Comparison of ENCODE assay signal across 19 cellular contexts in genomic region chr15:78284758-78285157, GRCh38. TPM values are rescaled to one million over a fixed set of nuclear protein-coding genes. Genes with fewer than 3 reads are reported as not detected.
A peak's percentile ranks its signal among the peaks of the same experiment; 100 is the strongest.
DNase-seq lines count a peak whose midpoint lies in the region; ATAC-seq and TF ChIP-seq lines count a peak whose summit lies in the region.
"Had no signal": no experiment of that assay in that cellular context is flagged by ENCODE, and none has a peak within 500 bp of the region (broad histone marks: within the 10 kb centered on the region; RNA-seq: fewer than 3 reads in every experiment).

No MANE protein-coding gene starts in this region.

- peaks cover 44% of the 10 kb centered on the region for H3K36me3 ChIP-seq in CD8-positive, alpha-beta T cell (ENCODE audit: insufficient read depth, low read length)
- H3K36me3 ChIP-seq in GM23338 (ENCODE audit: insufficient read depth) (peaks cover 10% of the 10 kb centered on the region), neural cell (ENCODE audit: insufficient read depth, low read length) (no peaks in the 10 kb centered on the region), colonic mucosa (peaks cover 19% of the 10 kb centered on the region)

- no peak for TF ChIP-seq EP300 in neural cell (conservative IDR thresholded peaks at IDR 0.05; ENCODE audit: poor library complexity, severe bottlenecking)

- no peak overlapping the region for H3K4me3 ChIP-seq in CD8-positive, alpha-beta T cell (ENCODE audit: low read depth, low read length)
- H3K4me3 ChIP-seq in GM23338: no peak overlapping the region
- no peak overlapping the region for H3K4me3 ChIP-seq in astrocyte of the spinal cord (ENCODE audit: low read depth, low read length)
- H3K4me3 ChIP-seq in neural cell (ENCODE audit: low read length): no peak overlapping the region
- no peak overlapping the region for H3K4me3 ChIP-seq in colonic mucosa
- H3K4me3 ChIP-seq: adrenal gland, heart right ventricle, testis had no signal

- no peaks in the 10 kb centered on the region for H3K79me2 ChIP-seq in GM23338 (replicated peaks; ENCODE audit: insufficient read depth)
- no peaks in the 10 kb centered on the region for H3K79me2 ChIP-seq in neural cell (replicated peaks; ENCODE audit: insufficient read depth, low read length)

- H3K27ac Mint-ChIP-seq in CD8-positive, alpha-beta T cell: peak overlapping the region; percentile 41
- H3K27ac Mint-ChIP-seq in GM23338: 0 out of 2 replicates have a peak overlapping the region, but pooled peaks have one; percentile 34
- H3K27ac Mint-ChIP-seq in CD4-positive, alpha-beta T cell: no peak overlapping the region
- H3K27ac Mint-ChIP-seq: activated CD4-positive, alpha-beta memory T cell treated with anti-CD3 and anti-CD28 coated beads for 36 hours; activated T-helper 1 cell treated with anti-CD3 and anti-CD28 coated beads, Interleukin-12 subunit alpha, Interleukin-12 subunit beta, Interleukin-2, Interleukin-4 antibody, amounts not matched to agents 30 ng/mL and 10 ng/mL and 1 ng/mL, durations not matched to agents 14 hours and 24 hours and 36 hours had no signal

- no peak for TF ChIP-seq CTCF in CD8-positive, alpha-beta T cell (IDR thresholded peaks at IDR 0.05)
- peak; percentile 32 to 51 for TF ChIP-seq CTCF in GM23338 (conservative IDR thresholded peaks at IDR 0.05; ENCODE audit: low read depth in 2 of 2)
- peak; percentile 24 for TF ChIP-seq CTCF in astrocyte of the spinal cord (IDR thresholded peaks at IDR 0.05; ENCODE audit: low read depth, low read length)
- peak; percentile 23 for TF ChIP-seq CTCF in neural cell (IDR thresholded peaks at IDR 0.05; ENCODE audit: poor library complexity, severe bottlenecking)
- TF ChIP-seq CTCF in colonic mucosa (IDR thresholded peaks at IDR 0.05): no peak
- TF ChIP-seq CTCF in CD4-positive, alpha-beta T cell (IDR thresholded peaks at IDR 0.05): no peak

- in situ Hi-C loops in astrocyte of the spinal cord (cut with HindIII; ENCODE audit: low sequenced_read_pairs): no loop called here

- no peaks in the 10 kb centered on the region for H3K4me1 ChIP-seq in CD8-positive, alpha-beta T cell (ENCODE audit: insufficient read depth, low read length)
- H3K4me1 ChIP-seq in GM23338 (ENCODE audit: insufficient read depth) (no peaks in the 10 kb centered on the region), colonic mucosa (no peaks in the 10 kb centered on the region)
- H3K4me1 ChIP-seq: adrenal gland, heart right ventricle, testis had no signal

- H3K27me3 Mint-ChIP-seq in CD8-positive, alpha-beta T cell (ENCODE audit: low read depth): no peaks in the 10 kb centered on the region
- H3K27me3 Mint-ChIP-seq in GM23338 (ENCODE audit: insufficient read depth, low read depth, poor library complexity): peaks cover 2% of the 10 kb centered on the region
- no peaks in the 10 kb centered on the region for H3K27me3 Mint-ChIP-seq in CD4-positive, alpha-beta T cell
- H3K27me3 Mint-ChIP-seq: activated CD4-positive, alpha-beta memory T cell treated with anti-CD3 and anti-CD28 coated beads for 36 hours had no signal

- CTCF ChIA-PET in CD8-positive, alpha-beta T cell (lab: Charles Lee): no interaction called here
- CTCF ChIA-PET in CD4-positive, alpha-beta T cell (lab: Charles Lee): interaction anchor here (1.5 kb wide), 1 partner anchor 10 kb away, joined by 3 read pairs; no protein-coding TSS in a partner anchor

- no peaks in the 10 kb centered on the region for H3K9me3 ChIP-seq in CD8-positive, alpha-beta T cell (ENCODE audit: low read length)
- H3K9me3 ChIP-seq in neural cell (ENCODE audit: low read length): no peaks in the 10 kb centered on the region
- H3K9me3 ChIP-seq in colonic mucosa: no peaks in the 10 kb centered on the region
- H3K9me3 ChIP-seq in CD4-positive, alpha-beta T cell (ENCODE audit: control insufficient read depth, low read length): no peaks in the 10 kb centered on the region
- H3K9me3 ChIP-seq: adrenal gland, heart right ventricle, testis had no signal

- no peak overlapping the region for H2AFZ ChIP-seq in GM23338
- H2AFZ ChIP-seq in neural cell (ENCODE audit: low read depth, low read length): no peak overlapping the region

- H3K4me1 Mint-ChIP-seq in CD8-positive, alpha-beta T cell (ENCODE audit: low read depth): no peaks in the 10 kb centered on the region
- H3K4me1 Mint-ChIP-seq in GM23338: no peaks in the 10 kb centered on the region
- no peaks in the 10 kb centered on the region for H3K4me1 Mint-ChIP-seq in CD4-positive, alpha-beta T cell (ENCODE audit: low read depth)

- H3K9me3 Mint-ChIP-seq in CD8-positive, alpha-beta T cell: no peaks in the 10 kb centered on the region
- no peaks in the 10 kb centered on the region for H3K9me3 Mint-ChIP-seq in GM23338
- no peaks in the 10 kb centered on the region for H3K9me3 Mint-ChIP-seq in CD4-positive, alpha-beta T cell
- H3K9me3 Mint-ChIP-seq: activated CD4-positive, alpha-beta memory T cell treated with anti-CD3 and anti-CD28 coated beads for 36 hours; activated T-helper 1 cell treated with anti-CD3 and anti-CD28 coated beads, Interleukin-12 subunit alpha, Interleukin-12 subunit beta, Interleukin-2, Interleukin-4 antibody, amounts not matched to agents 30 ng/mL and 10 ng/mL and 1 ng/mL, durations not matched to agents 14 hours and 24 hours and 36 hours had no signal

- H3F3A ChIP-seq in GM23338 (replicated peaks; ENCODE audit: low read depth) (no peaks in the 10 kb centered on the region), neural cell (ENCODE audit: insufficient read depth, low read length, poor library complexity, severe bottlenecking) (no peaks in the 10 kb centered on the region)

- H3K27me3 ChIP-seq in CD8-positive, alpha-beta T cell (ENCODE audit: insufficient read depth, low read length): no peaks in the 10 kb centered on the region
- no peaks in the 10 kb centered on the region for H3K27me3 ChIP-seq in GM23338 (ENCODE audit: insufficient read depth)
- H3K27me3 ChIP-seq in neural cell (ENCODE audit: insufficient read depth, low read depth, low read length): no peaks in the 10 kb centered on the region
- no peaks in the 10 kb centered on the region for H3K27me3 ChIP-seq in colonic mucosa
- no peaks in the 10 kb centered on the region for H3K27me3 ChIP-seq in CD4-positive, alpha-beta T cell (ENCODE audit: control insufficient read depth, insufficient read depth, low read length)
- H3K27me3 ChIP-seq: adrenal gland, heart right ventricle, testis had no signal

- TF ChIP-seq RAD21 in neural cell (conservative IDR thresholded peaks at IDR 0.05): peak; percentile 37

- H3K4me2 ChIP-seq in GM23338: no peak overlapping the region
- no peak overlapping the region for H3K4me2 ChIP-seq in neural cell (ENCODE audit: low read length)

- intact Hi-C loops in CD8-positive, alpha-beta T cell (cut with DNase I, micrococcal nuclease): no loop called here
- intact Hi-C loops in colonic mucosa (cut with DNase I): no loop called here
- intact Hi-C loops in CD4-positive, alpha-beta T cell (cut with DNase I, micrococcal nuclease): no loop called here

- no peaks in the 10 kb centered on the region for H3K9me2 ChIP-seq in GM23338 (ENCODE audit: insufficient read depth)
- no peaks in the 10 kb centered on the region for H3K9me2 ChIP-seq in neural cell (ENCODE audit: insufficient read depth, low read length)

- POLR2A ChIA-PET in CD8-positive, alpha-beta T cell (lab: Charles Lee): interaction anchor here (1.1 kb wide), 1 partner anchor 10 kb away, joined by 5 read pairs; no protein-coding TSS in a partner anchor
- POLR2A ChIA-PET in CD4-positive, alpha-beta T cell (lab: Charles Lee): interaction anchor here (2.0 kb wide), 1 partner anchor 14 kb away, joined by 5 read pairs; the partner anchor contains the start of gene SKIC8

- peaks cover 94% of the 10 kb centered on the region for H3K36me3 Mint-ChIP-seq in CD8-positive, alpha-beta T cell
- H3K36me3 Mint-ChIP-seq in GM23338 (ENCODE audit: low read depth): peaks cover 5% of the 10 kb centered on the region; the same call in 1 of the 3 replicates
- peaks cover 98% of the 10 kb centered on the region for H3K36me3 Mint-ChIP-seq in CD4-positive, alpha-beta T cell (ENCODE audit: low read depth)

- no peak overlapping the region for H3K4me3 Mint-ChIP-seq in CD8-positive, alpha-beta T cell
- H3K4me3 Mint-ChIP-seq in GM23338: no peak overlapping the region
- no peak overlapping the region for H3K4me3 Mint-ChIP-seq in CD4-positive, alpha-beta T cell
- H3K4me3 Mint-ChIP-seq: activated CD4-positive, alpha-beta memory T cell treated with anti-CD3 and anti-CD28 coated beads for 36 hours; activated T-helper 1 cell treated with anti-CD3 and anti-CD28 coated beads, Interleukin-12 subunit alpha, Interleukin-12 subunit beta, Interleukin-2, Interleukin-4 antibody, amounts not matched to agents 30 ng/mL and 10 ng/mL and 1 ng/mL, durations not matched to agents 14 hours and 24 hours and 36 hours had no signal

- no peak for DNase-seq in CD8-positive, alpha-beta T cell
- no peak for DNase-seq in GM23338 (ENCODE audit: low spot score)
- DNase-seq in astrocyte of the spinal cord (ENCODE audit: low read depth, low spot score): no peak
- no peak for DNase-seq in colonic mucosa
- DNase-seq in CD4-positive, alpha-beta T cell: no peak
- DNase-seq: activated CD4-positive, alpha-beta memory T cell treated with anti-CD3 and anti-CD28 coated beads for 36 hours; adrenal gland; heart right ventricle; Karpas-422; NCI-H1417 treated with DMSO at 0.1 percent for 48 hours; OCI-M1; stimulated activated CD4-positive, alpha-beta T cell treated with anti-CD3 and anti-CD28 coated beads, Interleukin-4, amount 100 ng/mL, for 24 hours; testis had no signal

- ATAC-seq in CD8-positive, alpha-beta T cell: no peak
- ATAC-seq in GM23338: peak; percentile 44; the same call in 2 of the 3 replicates
- no peak for ATAC-seq in GM18867 (IDR thresholded peaks at IDR 0.05; ENCODE audit: unreplicated experiment)
- no peak for ATAC-seq in CD4-positive, alpha-beta T cell (ENCODE audit: poor library complexity)

- H4K20me1 ChIP-seq in GM23338 (replicated peaks; ENCODE audit: insufficient read depth) (no peaks in the 10 kb centered on the region; the same call in 1 of the 2 replicates), neural cell (ENCODE audit: insufficient read depth) (no peaks in the 10 kb centered on the region)

- no peak overlapping the region for H3K9ac ChIP-seq in neural cell (ENCODE audit: low read length)
- H3K9ac ChIP-seq in colonic mucosa (ENCODE audit: low read depth in 2 of 2, low read length in 2 of 2): no peak overlapping the region

- no peak overlapping the region for H3K27ac ChIP-seq in CD8-positive, alpha-beta T cell (ENCODE audit: low read depth, low read length)
- H3K27ac ChIP-seq in GM23338 (ENCODE audit: low read depth) (no peak overlapping the region), neural cell (ENCODE audit: low read length) (no peak overlapping the region), colonic mucosa (no peak overlapping the region)
- no peak overlapping the region for H3K27ac ChIP-seq in CD4-positive, alpha-beta T cell (ENCODE audit: low read depth, low read length)
- H3K27ac ChIP-seq: adrenal gland, epithelial cell of prostate, heart right ventricle, testis had no signal

RNA-seq across cellular contexts. Expression of gene SKIC8, which starts 14.7 kb away (rescaled TPM):
- 10 to 100 TPM; 18.4 to 21.2 TPM for total RNA-seq in CD8-positive, alpha-beta T cell
- 47.0 and 59.4 TPM in 2 replicates for total RNA-seq in GM23338 (2014; rRNA removed; shearing (Covaris generic))
- polyA plus RNA-seq in GM23338 (2016; fragmentation: Nextera tagmentation; extraction: Ambion mirVana) (68.6 and 73.8 TPM in 2 replicates), neural cell (160 and 170 TPM in 2 replicates)
- 65.8 and 73.5 TPM in 2 replicates for polyA minus RNA-seq in neural cell
- 10 to 100 TPM; 35.9 to 47.0 TPM for total RNA-seq in colonic mucosa
- 10 to 100 TPM; 13.3 to 16.7 TPM for total RNA-seq in CD4-positive, alpha-beta T cell

RNA-seq across cellular contexts. Expression of gene DNAJA4, which starts 20.4 kb away (rescaled TPM):
- 10 to 100 TPM; 48.9 to 52.1 TPM for total RNA-seq in CD8-positive, alpha-beta T cell
- 10.3 and 12.5 TPM in 2 replicates for total RNA-seq in GM23338 (2014; rRNA removed; shearing (Covaris generic))
- polyA plus RNA-seq in GM23338 (2016; fragmentation: Nextera tagmentation; extraction: Ambion mirVana) (5.0 and 5.4 TPM in 2 replicates), neural cell (0.66 TPM in 1 of 2 replicates, not detected in the other)
- not detected in 2 replicates for polyA minus RNA-seq in neural cell
- 10 to 100 TPM; 42.6 to 54.5 TPM for total RNA-seq in colonic mucosa
- 10 to 100 TPM; 47.0 to 48.5 TPM for total RNA-seq in CD4-positive, alpha-beta T cell

RNA-seq across cellular contexts. Expression of gene ACSBG1, which starts 50.4 kb away (rescaled TPM):
- under 1 TPM in 1 of 2 experiments, not detected in 1; 0.14 TPM for total RNA-seq in CD8-positive, alpha-beta T cell
- 7.3 and 10.0 TPM in 2 replicates for total RNA-seq in GM23338 (2014; rRNA removed; shearing (Covaris generic))
- polyA plus RNA-seq in GM23338 (2016; fragmentation: Nextera tagmentation; extraction: Ambion mirVana): 1.9 TPM in 2 replicates
- polyA plus RNA-seq in neural cell: 0.04 and 0.32 TPM in 2 replicates
- 0.24 TPM in 1 of 2 replicates, not detected in the other for polyA minus RNA-seq in neural cell
- under 1 TPM; 0.58 to 0.59 TPM for total RNA-seq in colonic mucosa
- under 1 TPM; 0.05 to 0.22 TPM for total RNA-seq in CD4-positive, alpha-beta T cell
- total RNA-seq: omental fat pad had no signal

RNA-seq across cellular contexts. Expression of gene CRABP1, which starts 55.4 kb away (rescaled TPM):
- total RNA-seq in CD8-positive, alpha-beta T cell: not detected
- 127 and 156 TPM in 2 replicates for total RNA-seq in GM23338 (2014; rRNA removed; shearing (Covaris generic))
- 522 and 536 TPM in 2 replicates for polyA plus RNA-seq in GM23338 (2016; fragmentation: Nextera tagmentation; extraction: Ambion mirVana)
- 7.0 and 8.7 TPM in 2 replicates for polyA plus RNA-seq in neural cell
- polyA minus RNA-seq in neural cell: 1.7 and 3.2 TPM in 2 replicates
- 1 to 10 TPM; 1.3 to 1.5 TPM for total RNA-seq in colonic mucosa
- total RNA-seq in CD4-positive, alpha-beta T cell: not detected
- total RNA-seq: activated CD4-positive, alpha-beta memory T cell treated with anti-CD3 and anti-CD28 coated beads for 36 hours; activated T-helper 1 cell treated with anti-CD3 and anti-CD28 coated beads, Interleukin-12 subunit alpha, Interleukin-12 subunit beta, Interleukin-2, Interleukin-4 antibody, amounts not matched to agents 30 ng/mL and 10 ng/mL and 1 ng/mL, durations not matched to agents 14 hours and 24 hours and 36 hours; heart right ventricle; mononuclear cell had no signal
- polyA plus RNA-seq: heart right ventricle had no signal

Comparison
In these comparisons a context has a peak if more than half of its experiments do, and no peak if none do; other contexts are left out.
1. CTCF ChIP-seq: peak in GM23338 (2 of 2), astrocyte of the spinal cord (single experiment) and neural cell (single experiment); none in CD8-positive, alpha-beta T cell (single experiment), colonic mucosa (single experiment) and CD4-positive, alpha-beta T cell (single experiment).